In the genomic region with DNA sequence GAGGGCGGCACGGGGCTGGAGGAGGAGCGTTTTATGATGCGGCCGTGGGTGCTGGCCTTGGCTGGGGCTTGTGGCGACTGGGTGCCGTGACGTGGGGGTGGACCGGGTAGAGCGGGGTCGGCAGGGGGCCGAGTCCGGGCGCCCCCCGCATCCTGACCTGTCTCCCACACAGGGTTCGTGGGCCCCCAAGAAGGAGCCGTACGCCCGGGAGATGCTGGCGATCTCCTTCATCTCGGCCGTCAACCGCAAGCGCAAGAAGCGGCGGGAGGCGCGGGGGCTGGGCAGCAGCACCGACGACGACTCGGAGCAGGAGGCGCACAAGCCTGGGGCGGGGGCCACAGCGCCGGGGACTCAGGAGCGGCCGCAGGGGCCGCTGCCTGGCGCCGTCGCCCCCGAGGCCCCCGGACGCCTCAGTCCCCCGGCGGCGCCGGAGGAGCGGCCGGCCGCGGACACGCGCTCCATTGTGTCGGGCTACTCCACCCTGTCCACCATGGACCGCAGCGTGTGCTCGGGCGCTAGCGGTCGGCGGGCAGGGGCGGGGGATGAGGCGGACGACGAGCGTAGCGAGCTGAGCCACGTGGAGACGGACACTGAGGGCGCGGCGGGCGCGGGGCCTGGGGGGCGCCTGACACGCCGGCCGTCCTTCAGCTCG, we compare ENCODE assay signal across 9 cellular contexts.
DNase-seq lines count a peak whose midpoint lies in the region; ATAC-seq, FAIRE-seq and TF ChIP-seq lines count a peak whose summit lies in the region.
"Had no signal": no experiment of that assay in that cellular context is flagged by ENCODE, and none has a peak within 500 bp of the region (broad histone marks: within the 10 kb centered on the region; RNA-seq: fewer than 3 reads in every experiment).

No MANE protein-coding gene starts in this region.

- no peak for TF ChIP-seq CTCF in astrocyte of the spinal cord (IDR thresholded peaks at IDR 0.05; ENCODE audit: low read depth, low read length)

- peaks cover 13 to 30% (median 17%) of the 10 kb centered on the region in 3 donors for H3K27me3 Mint-ChIP-seq in immature natural killer cell (ENCODE audit: low read depth in 3 of 3)
- peaks cover 37% of the 10 kb centered on the region for H3K27me3 Mint-ChIP-seq in stimulated activated naive CD8-positive, alpha-beta T cell treated with anti-CD3 and anti-CD28 coated beads, Interleukin-15, Interleukin-2, amounts not matched to agents 100 ng/mL and 50 ng/mL, for 24 hours

- peaks cover 10% of the 10 kb centered on the region; the same call in 1 of the 2 replicates for H3K36me3 ChIP-seq in HUES6 (ENCODE audit: control insufficient read depth, insufficient read depth, low read length)
- no peaks in the 10 kb centered on the region for H3K36me3 ChIP-seq in small intestine (ENCODE audit: control insufficient read depth in 2 of 2, insufficient read depth in 2 of 2, low read length in 2 of 2)

- H3K9me3 ChIP-seq in HUES6 (ENCODE audit: control insufficient read depth, insufficient read depth, low read depth, low read length) (no peaks in the 10 kb centered on the region), small intestine (ENCODE audit: control insufficient read depth, low read depth) (no peaks in the 10 kb centered on the region)

- H3K9ac ChIP-seq in HUES6 (ENCODE audit: low read length): peak overlapping the region; percentile 60

- H3K4me3 Mint-ChIP-seq in immature natural killer cell: peak overlapping the region; percentile 77 to 90 (median 85)
- peak overlapping the region; percentile 77 for H3K4me3 Mint-ChIP-seq in stimulated activated naive CD8-positive, alpha-beta T cell treated with anti-CD3 and anti-CD28 coated beads, Interleukin-15, Interleukin-2, amounts not matched to agents 100 ng/mL and 50 ng/mL, for 24 hours

- no peak overlapping the region for H3K27ac ChIP-seq in HUES6 (ENCODE audit: low read depth, low read length)
- H3K27ac ChIP-seq in small intestine (ENCODE audit: low read depth in 1 of 2, low read length in 1 of 2): no peak overlapping the region
- H3K27ac ChIP-seq: VCaP had no signal

- peaks cover 0 to 4% (median 0%) of the 10 kb centered on the region in 3 donors for H3K36me3 Mint-ChIP-seq in immature natural killer cell
- H3K36me3 Mint-ChIP-seq in stimulated activated naive CD8-positive, alpha-beta T cell treated with anti-CD3 and anti-CD28 coated beads, Interleukin-15, Interleukin-2, amounts not matched to agents 100 ng/mL and 50 ng/mL, for 24 hours (ENCODE audit: low read depth): no peaks in the 10 kb centered on the region

- H3K4me1 Mint-ChIP-seq in immature natural killer cell: peaks cover 11 to 12% of the 10 kb centered on the region in 2 donors
- H3K4me1 Mint-ChIP-seq in stimulated activated naive CD8-positive, alpha-beta T cell treated with anti-CD3 and anti-CD28 coated beads, Interleukin-15, Interleukin-2, amounts not matched to agents 100 ng/mL and 50 ng/mL, for 24 hours (ENCODE audit: low read depth): peaks cover 7% of the 10 kb centered on the region

- 1 to 16% (median 6%) methylated on average over 55 to 81 of the region's 81 CpGs for WGBS in small intestine, 3 donors

- H3K4me3 ChIP-seq in HUES6 (ENCODE audit: low read depth, low read length) (peak overlapping the region; percentile 53), astrocyte of the spinal cord (ENCODE audit: low read depth, low read length) (peak overlapping the region; percentile 16), small intestine (ENCODE audit: low read depth in 1 of 2, low read length in 2 of 2) (peak overlapping the region in 1 of 2 donors; percentile 3)

- H3K4me1 ChIP-seq in HUES6 (ENCODE audit: control insufficient read depth, insufficient read depth, low read length) (peaks cover 26% of the 10 kb centered on the region), small intestine (ENCODE audit: control insufficient read depth in 2 of 2, insufficient read depth in 1 of 2, low read depth in 1 of 2, low read length in 1 of 2) (no peaks in the 10 kb centered on the region)

- in situ Hi-C loops in astrocyte of the spinal cord (cut with HindIII; ENCODE audit: low sequenced_read_pairs): no loop called here

- no peak for DNase-seq in astrocyte of the spinal cord (ENCODE audit: low read depth, low spot score)
- no peak for DNase-seq in immature natural killer cell
- no peak for DNase-seq in small intestine

- H3K27me3 ChIP-seq in HUES6 (ENCODE audit: control insufficient read depth, insufficient read depth, low read length) (peaks cover 32% of the 10 kb centered on the region), small intestine (ENCODE audit: control insufficient read depth in 2 of 2, insufficient read depth in 2 of 2, low read length in 2 of 2) (peaks cover 6 to 8% of the 10 kb centered on the region in 2 donors)

- H3K9me3 Mint-ChIP-seq in immature natural killer cell: no peaks in the 10 kb centered on the region
- no peaks in the 10 kb centered on the region for H3K9me3 Mint-ChIP-seq in stimulated activated naive CD8-positive, alpha-beta T cell treated with anti-CD3 and anti-CD28 coated beads, Interleukin-15, Interleukin-2, amounts not matched to agents 100 ng/mL and 50 ng/mL, for 24 hours

- no peak for FAIRE-seq in small intestine (lab: Jason Lieb, UNC)
- FAIRE-seq: GM19239 had no signal

- peak overlapping the region in 1 of 6 donors; percentile 67 for H3K27ac Mint-ChIP-seq in immature natural killer cell
- H3K27ac Mint-ChIP-seq in stimulated activated naive CD8-positive, alpha-beta T cell treated with anti-CD3 and anti-CD28 coated beads, Interleukin-15, Interleukin-2, amounts not matched to agents 100 ng/mL and 50 ng/mL, for 24 hours: no peak overlapping the region

- no peak for ATAC-seq in HG03095 (IDR thresholded peaks at IDR 0.05; ENCODE audit: unreplicated experiment)
- ATAC-seq in GM18868 (IDR thresholded peaks at IDR 0.05; ENCODE audit: unreplicated experiment): no peak
